24 cellular contexts compared by ENCODE assay signal in genomic region chr2:150778828-150779227, GRCh38.
A peak's percentile ranks its signal among the peaks of the same experiment; 100 is the strongest.
DNase-seq lines count a peak whose midpoint lies in the region; ATAC-seq, FAIRE-seq and TF ChIP-seq lines count a peak whose summit lies in the region.
"Had no signal": no experiment of that assay in that cellular context is flagged by ENCODE, and none has a peak within 500 bp of the region (broad histone marks: within the 10 kb centered on the region; RNA-seq: fewer than 3 reads in every experiment).

No MANE protein-coding gene starts in this region.

- no peak overlapping the region for H2AK9ac ChIP-seq in IMR-90 (replicated peaks; ENCODE audit: low read depth, low read length, poor library complexity)

- H2BK5ac ChIP-seq in IMR-90 (ENCODE audit: low read depth, low read length, poor library complexity, severe bottlenecking), result no peak overlapping the region

- CTCF ChIA-PET in IMR-90 (lab: Yijun Ruan, JAX), result interaction anchor here (1.2 kb wide), 1 partner anchor 10 kb away, joined by 3 read pairs; no protein-coding TSS in a partner anchor

- no peak overlapping the region for H2BK20ac ChIP-seq in IMR-90 (ENCODE audit: low read depth, low read length)

- H3K4me2 ChIP-seq in IMR-90 (ENCODE audit: low read depth, low read length), result no peak overlapping the region

- no peaks in the 10 kb centered on the region for H3K79me1 ChIP-seq in IMR-90 (ENCODE audit: low read depth in 1 of 2, low read length in 2 of 2)

- H3K36me3 ChIP-seq in IMR-90 (ENCODE audit: control insufficient read depth, insufficient read depth, low read length), result no peaks in the 10 kb centered on the region
- no peaks in the 10 kb centered on the region for H3K36me3 ChIP-seq in aorta (ENCODE audit: control insufficient read depth in 1 of 2, insufficient read depth in 2 of 2, low read length in 1 of 2)
- H3K36me3 ChIP-seq: left lung, tibial artery had no signal

- in situ Hi-C loops in IMR-90 (cut with MboI; ENCODE audit: low sequenced_read_pairs), result no loop called here

- no peak overlapping the region for H2BK15ac ChIP-seq in IMR-90 (ENCODE audit: low read depth, low read length)

- H3K27me3 ChIP-seq in IMR-90 (ENCODE audit: control insufficient read depth, insufficient read depth, low read length) (no peaks in the 10 kb centered on the region), aorta (ENCODE audit: control insufficient read depth in 1 of 2, insufficient read depth in 2 of 2, low read length in 1 of 2) (no peaks in the 10 kb centered on the region)
- H3K27me3 ChIP-seq: left lung, tibial artery had no signal

- H2BK120ac ChIP-seq in IMR-90 (ENCODE audit: low read depth, low read length), result no peak overlapping the region

- no peak overlapping the region for H3K4me3 Mint-ChIP-seq in osteocyte (ENCODE audit: unreplicated experiment)
- H3K4me3 Mint-ChIP-seq: activated CD8-positive, alpha-beta T cell treated with anti-CD3 and anti-CD28 coated beads for 36 hours had no signal

- no peak for TF ChIP-seq POLR2A in IMR-90 (IDR thresholded peaks at IDR 0.05; ENCODE audit: low read depth, low read length)

- no peak overlapping the region for H3K4ac ChIP-seq in IMR-90 (ENCODE audit: low read depth, low read length)

- POLR2A ChIA-PET in IMR-90 (lab: Charles Lee; ENCODE audit: unreplicated experiment), result interaction anchor here (0.6 kb wide), 1 partner anchor 541 kb away, joined by 3 read pairs; no protein-coding TSS in a partner anchor

- H3K27ac Mint-ChIP-seq in osteocyte (ENCODE audit: unreplicated experiment), result peak overlapping the region; percentile 59
- H3K27ac Mint-ChIP-seq: activated CD8-positive, alpha-beta T cell treated with anti-CD3 and anti-CD28 coated beads for 36 hours had no signal

- WGBS in IMR-90 (ENCODE audit: extremely low coverage in 2 of 2, insufficient read length in 1 of 2), 2 experiments, result no CpG with 5 or more reads among the region's 1 CpG
- 19 to 27% methylated on average over 1 of the region's 1 CpG for WGBS in aorta, 2 donors

- H3K9me3 Mint-ChIP-seq in osteocyte (ENCODE audit: unreplicated experiment), result no peaks in the 10 kb centered on the region

- no peak overlapping the region for H3K56ac ChIP-seq in IMR-90 (ENCODE audit: extremely low read depth, insufficient read depth, low read length)

- intact Hi-C loops in IMR-90 (cut with micrococcal nuclease), result no loop called here
- intact Hi-C loops in left ventricle myocardium superior (cut with micrococcal nuclease), result no loop called here
- intact Hi-C loops in aorta (cut with DNase I), result no loop called here

- DNase-seq in IMR-90 (no peak), astrocyte of the hippocampus (ENCODE audit: low read depth, low spot score) (peak; percentile 9), left ventricle myocardium superior (no peak), osteocyte (ENCODE audit: extremely low spot score, unreplicated experiment) (no peak), GM19239 (ENCODE audit: insufficient read length, low spot score) (no peak), T-helper 9 cell (no peak), aorta (no peak), NOMO-1 treated with dmso at 0.1 percent for 144 hours (lab: John Stamatoyannopoulos, UW; ENCODE audit: unreplicated experiment) (no peak)
- DNase-seq: activated CD8-positive, alpha-beta T cell treated with anti-CD3 and anti-CD28 coated beads for 36 hours; activated T-cell treated with anti-CD3 and anti-CD28 coated beads for 4 hours; amniotic stem cell; central memory CD4-positive, alpha-beta T cell; DMS153; KBM-7; left lung; mucosa of descending colon; NCI-H1436 treated with DMSO at 0.1 percent for 48 hours; NCI-H510A; stimulated activated CD4-positive, alpha-beta T cell treated with anti-CD3 and anti-CD28 coated beads, Interleukin-4, amount 100 ng/mL, for 4 hours; stimulated activated naive CD8-positive, alpha-beta T cell treated with anti-CD3 and anti-CD28 coated beads, Interleukin-15, Interleukin-2, amounts not matched to agents 100 U/mL and 50 U/mL, for 24 hours; tibial artery had no signal

- peak overlapping the region; percentile 76 for H2AFZ ChIP-seq in IMR-90 (replicated peaks; ENCODE audit: low read length, poor library complexity)

- no peaks in the 10 kb centered on the region for H3K36me3 Mint-ChIP-seq in osteocyte (ENCODE audit: unreplicated experiment)

- no peak overlapping the region for H4K5ac ChIP-seq in IMR-90 (ENCODE audit: low read depth, low read length)

- H3K4me1 Mint-ChIP-seq in osteocyte (ENCODE audit: unreplicated experiment), result peaks cover 22% of the 10 kb centered on the region

- H3K4me3 ChIP-seq in IMR-90 (ENCODE audit: insufficient read depth, low read depth, low read length), result no peak overlapping the region
- H3K4me3 ChIP-seq in aorta (ENCODE audit: low read length in 2 of 2), result no peak overlapping the region
- H3K4me3 ChIP-seq: left lung, mucosa of descending colon, SK-N-MC, tibial artery had no signal

- peak overlapping the region; percentile 72; the same call in 1 of the 2 replicates for H3K18ac ChIP-seq in IMR-90 (ENCODE audit: low read depth, low read length)

- H3K9me3 ChIP-seq in IMR-90 (ENCODE audit: control insufficient read depth, insufficient read depth, low read length) (no peaks in the 10 kb centered on the region), aorta (ENCODE audit: control insufficient read depth, low read length) (no peaks in the 10 kb centered on the region)
- H3K9me3 ChIP-seq: left lung, mucosa of descending colon, tibial artery had no signal

- dilution Hi-C loops in IMR-90 (cut with HindIII; ENCODE audit: low sequenced_read_pairs, unreplicated experiment), result no loop called here

- H4K8ac ChIP-seq in IMR-90 (ENCODE audit: low read depth in 2 of 2, low read length in 2 of 2), result peak overlapping the region in 1 of 2 experiments; percentile 56; a peak in 1 of 4 replicates

- H3K14ac ChIP-seq in IMR-90 (replicated peaks; ENCODE audit: low read depth, low read length), result peak overlapping the region; percentile 27; the same call in 1 of the 2 replicates

- no peaks in the 10 kb centered on the region for H4K20me1 ChIP-seq in IMR-90 (ENCODE audit: insufficient read depth, low read length)

- H2AK5ac ChIP-seq in IMR-90 (ENCODE audit: low read depth, low read length), result no peak overlapping the region

- no peak overlapping the region for H4K91ac ChIP-seq in IMR-90 (ENCODE audit: insufficient read depth, low read depth, low read length)

- BruUV-seq in IMR-90 (replicated peaks; lab: Mats Ljungman, UMichigan), result no TSS peak

- TF ChIP-seq RAD21 in IMR-90 (IDR thresholded peaks at IDR 0.05; ENCODE audit: low read length), result no peak

- ATAC-seq in IMR-90 (ENCODE audit: low read depth) (0 out of 2 replicates have a peak, but pooled peaks have one; percentile 14), left ventricle myocardium superior (peak; percentile 52), aorta (ENCODE audit: low FRiP score) (no peak)
- ATAC-seq: activated CD8-positive, alpha-beta T cell treated with anti-CD3 and anti-CD28 coated beads for 36 hours; esophagus mucosa; HCT116; left lung; mucosa of descending colon; stimulated activated naive CD8-positive, alpha-beta T cell treated with anti-CD3 and anti-CD28 coated beads, Interleukin-15, Interleukin-2, amounts not matched to agents 100 U/mL and 50 U/mL, for 24 hours had no signal

- no peak for FAIRE-seq in GM19239 (lab: Jason Lieb, UNC)

- H3K9ac ChIP-seq in IMR-90 (ENCODE audit: low read depth, low read length), result no peak overlapping the region

- TF ChIP-seq CTCF in IMR-90 (conservative IDR thresholded peaks at IDR 0.05; ENCODE audit: low read depth, low read length) (no peak), osteocyte (IDR thresholded peaks at IDR 0.05) (no peak)

- H3K27me3 Mint-ChIP-seq in osteocyte (ENCODE audit: unreplicated experiment), result no peaks in the 10 kb centered on the region
- H3K27me3 Mint-ChIP-seq: activated CD8-positive, alpha-beta T cell treated with anti-CD3 and anti-CD28 coated beads for 36 hours had no signal

- H3K27ac ChIP-seq in IMR-90 (ENCODE audit: insufficient read depth, low read length) (no peak overlapping the region), aorta (ENCODE audit: low read depth in 1 of 2, low read length in 2 of 2) (no peak overlapping the region)
- H3K27ac ChIP-seq: left lung, SK-N-MC, tibial artery had no signal

- H3K23ac ChIP-seq in IMR-90 (ENCODE audit: low read depth, low read length), result 0 out of 2 replicates have a peak overlapping the region, but pooled peaks have one; percentile 52

- H3K4me1 ChIP-seq in IMR-90 (ENCODE audit: control insufficient read depth, insufficient read depth, low read length) (peaks cover 3% of the 10 kb centered on the region; the same call in 1 of the 2 replicates), aorta (ENCODE audit: control insufficient read depth in 1 of 2, insufficient read depth in 2 of 2, low read length in 2 of 2) (no peaks in the 10 kb centered on the region)
- H3K4me1 ChIP-seq: left lung, tibial artery had no signal

- H3K9me1 ChIP-seq in IMR-90 (ENCODE audit: insufficient read depth, low read length), result no peaks in the 10 kb centered on the region

TF ChIP-seq in IMR-90, 13 proteins besides CTCF, POLR2A, EP300 and RAD21 (continues in another document):
- TF ChIP-seq USF2 (IDR thresholded peaks at IDR 0.05; ENCODE audit: low read depth, low read length) (no peak), ELK1 (IDR thresholded peaks at IDR 0.05; ENCODE audit: borderline replicate concordance, low read depth, low read length) (no peak), CHD1 (IDR thresholded peaks at IDR 0.05; ENCODE audit: low read depth, low read length) (no peak), MXI1 (IDR thresholded peaks at IDR 0.05; ENCODE audit: borderline replicate concordance, low read depth, low read length) (no peak), BHLHE40 (IDR thresholded peaks at IDR 0.05; ENCODE audit: low read depth, low read length) (no peak), CEBPB (IDR thresholded peaks at IDR 0.05; ENCODE audit: low read depth, low read length) (no peak), MAFK (IDR thresholded peaks at IDR 0.05; ENCODE audit: low read depth, low read length) (no peak), FOS (IDR thresholded peaks at IDR 0.05; ENCODE audit: low read depth, low read length) (no peak), NFE2L2 (IDR thresholded peaks at IDR 0.05; ENCODE audit: low read depth, low read length) (no peak)
